9 cellular contexts compared by ENCODE assay signal in genomic region chr9:136644593-136645342, GRCh38. TPM values are rescaled to one million over a fixed set of nuclear protein-coding genes. Genes with fewer than 3 reads are reported as not detected.
DNase-seq lines count a peak whose midpoint lies in the region; ATAC-seq, FAIRE-seq and TF ChIP-seq lines count a peak whose summit lies in the region.
"Had no signal": no experiment of that assay in that cellular context is flagged by ENCODE, and none has a peak within 500 bp of the region (broad histone marks: within the 10 kb centered on the region; RNA-seq: fewer than 3 reads in every experiment).

No MANE protein-coding gene starts in this region.

- TF ChIP-seq RAD21 in H1 (IDR thresholded peaks at IDR 0.05 in 1 of 2, conservative IDR thresholded peaks at IDR 0.05 in 1 of 2; ENCODE audit: low read depth in 2 of 2, low read length in 2 of 2) = peak; percentile 84 to 89

- no peak overlapping the region for H3K4ac ChIP-seq in H1 (replicated peaks; ENCODE audit: insufficient read length, low read depth, low read length)

- WGBS in H1 (ENCODE audit: extremely low coverage in 1 of 2, insufficient coverage in 1 of 2, insufficient read length in 1 of 2, insufficient replicate concordance in 2 of 2, low coverage in 1 of 2, low lambda C conversion rate in 2 of 2, missing lambda C conversion rate in 1 of 2), 2 experiments = 30% methylated on average over 23 of the region's 30 CpGs; no CpG with 5 or more reads in 1 of the 2 experiments

- H3K4me1 ChIP-seq in MM.1S (ENCODE audit: low read length) = no peaks in the 10 kb centered on the region
- H3K4me1 ChIP-seq in H1 (replicated peaks in 1 of 4; ENCODE audit: control insufficient read depth in 3 of 4, insufficient read depth in 4 of 4, low read length in 3 of 4) = peaks cover 0 to 10% (median 3%) of the 10 kb centered on the region in 4 experiments; a peak in 4 of 7 replicates

- TF ChIP-seq EP300 in H1 (IDR thresholded peaks at IDR 0.05; ENCODE audit: borderline replicate concordance in 1 of 2, low read depth in 2 of 2, low read length in 2 of 2) = no peak

- no peak overlapping the region for H3K9ac ChIP-seq in MM.1S (ENCODE audit: low read length)
- no peak overlapping the region for H3K9ac ChIP-seq in H1 (replicated peaks in 1 of 4; ENCODE audit: extremely low read depth in 1 of 4, low read depth in 3 of 4, low read length in 3 of 4)

- peak; percentile 99 for ATAC-seq in activated CD8-positive, alpha-beta T cell treated with anti-CD3 and anti-CD28 coated beads for 36 hours
- ATAC-seq in GM19035 (IDR thresholded peaks at IDR 0.05; ENCODE audit: unreplicated experiment) = no peak
- no peak for ATAC-seq in GM19452 (IDR thresholded peaks at IDR 0.05; ENCODE audit: unreplicated experiment)

- peak overlapping the region; percentile 68; the same call in 1 of the 2 replicates for H2BK12ac ChIP-seq in H1 (ENCODE audit: low read depth, low read length)

- TF ChIP-seq CTCF in GM12873 (IDR thresholded peaks at IDR 0.05; ENCODE audit: insufficient read depth, low read depth, low read length, missing control alignments) (peak; percentile 87), MM.1S (IDR thresholded peaks at IDR 0.05; ENCODE audit: low read length) (peak; percentile 79), H1 (IDR thresholded peaks at IDR 0.05; ENCODE audit: control extremely low read depth in 1 of 3, insufficient read depth in 1 of 3, low read depth in 1 of 3, low read length in 3 of 3) (peak; percentile 82 to 95 (median 88))
- peak; percentile 97 for TF ChIP-seq CTCF in activated CD8-positive, alpha-beta T cell treated with anti-CD3 and anti-CD28 coated beads for 36 hours (IDR thresholded peaks at IDR 0.05)

- H3K4me1 Mint-ChIP-seq in activated CD8-positive, alpha-beta T cell treated with anti-CD3 and anti-CD28 coated beads for 36 hours (ENCODE audit: low read depth) = no peaks in the 10 kb centered on the region

- H3K79me2 ChIP-seq in MM.1S (ENCODE audit: low read length) = no peaks in the 10 kb centered on the region
- H3K79me2 ChIP-seq in H1 (ENCODE audit: control insufficient read depth in 1 of 2, insufficient read depth in 2 of 2, low read length in 2 of 2) = no peaks in the 10 kb centered on the region

- H3K4me3 Mint-ChIP-seq in activated CD8-positive, alpha-beta T cell treated with anti-CD3 and anti-CD28 coated beads for 36 hours = no peak overlapping the region

- H2BK5ac ChIP-seq in H1 (ENCODE audit: low read depth, low read length) = no peak overlapping the region

- FAIRE-seq in H1 (lab: Jason Lieb, UNC) = no peak
- FAIRE-seq: endometrium had no signal

- H3F3A ChIP-seq in MM.1S (ENCODE audit: insufficient read depth, low read length) = no peaks in the 10 kb centered on the region

- peak overlapping the region; percentile 25 for H3K56ac ChIP-seq in H1 (replicated peaks; ENCODE audit: insufficient read length, low read depth, low read length)

- no peaks in the 10 kb centered on the region for H3K36me3 ChIP-seq in MM.1S (replicated peaks; ENCODE audit: insufficient read depth, low read length)
- H3K36me3 ChIP-seq in H1 (ENCODE audit: control insufficient read depth in 2 of 4, insufficient read depth in 4 of 4, low read length in 3 of 4) = no peaks in the 10 kb centered on the region

- peak; percentile 60 for DNase-seq in MM.1S
- DNase-seq in activated CD8-positive, alpha-beta T cell treated with anti-CD3 and anti-CD28 coated beads for 36 hours = peak; percentile 84
- DNase-seq in H1 (ENCODE audit: low read depth in 1 of 2, low spot score in 2 of 2) = peak in 1 of 2 experiments; percentile 93
- DNase-seq in myocyte (ENCODE audit: low read depth) = peak; percentile 36
- DNase-seq in stimulated activated CD8-positive, alpha-beta memory T cell treated with anti-CD3 and anti-CD28 coated beads, Interleukin-7, amount 100 ng/mL, for 4 hours (ENCODE audit: low read depth in 2 of 2) = peak; percentile 51 to 66

- H2AFZ ChIP-seq in MM.1S (ENCODE audit: low read length) (no peak overlapping the region), H1 (ENCODE audit: low read length) (no peak overlapping the region; the same call in 1 of the 2 replicates)

- no peak overlapping the region for H3K14ac ChIP-seq in H1 (ENCODE audit: insufficient read length)

- H3K4me2 ChIP-seq in MM.1S (ENCODE audit: low read depth, low read length) (peak overlapping the region; percentile 28; the same call in 1 of the 2 replicates), H1 (ENCODE audit: insufficient read depth in 1 of 2, low read depth in 2 of 2, low read length in 2 of 2) (peak overlapping the region in 1 of 2 experiments; percentile 66; a peak in 2 of 4 replicates)

- POLR2A ChIA-PET in activated CD8-positive, alpha-beta T cell treated with anti-CD3 and anti-CD28 coated beads for 36 hours (lab: Charles Lee) = interaction anchor here (0.9 kb wide), 1 partner anchor 83 kb away, joined by 4 read pairs; no protein-coding TSS in a partner anchor
- POLR2A ChIA-PET in H1 (lab: Charles Lee; ENCODE audit: partially characterized antibody) = interaction anchor here (0.8 kb wide), 1 partner anchor 83 kb away, joined by 3 read pairs; no protein-coding TSS in a partner anchor

- H3K9me3 Mint-ChIP-seq in activated CD8-positive, alpha-beta T cell treated with anti-CD3 and anti-CD28 coated beads for 36 hours = no peaks in the 10 kb centered on the region

- no peak overlapping the region for H3K23ac ChIP-seq in H1 (ENCODE audit: insufficient read length)

- H4K20me1 ChIP-seq in MM.1S (ENCODE audit: insufficient read depth, low read length) = no peaks in the 10 kb centered on the region
- no peaks in the 10 kb centered on the region for H4K20me1 ChIP-seq in H1 (replicated peaks in 1 of 2; ENCODE audit: control insufficient read depth in 1 of 2, insufficient read depth in 2 of 2, low read length in 2 of 2)

- H3K9me2 ChIP-seq in MM.1S (replicated peaks; ENCODE audit: insufficient read depth, low read length) = no peaks in the 10 kb centered on the region

- CTCF ChIA-PET in activated CD8-positive, alpha-beta T cell treated with anti-CD3 and anti-CD28 coated beads for 36 hours (lab: Charles Lee) = interaction anchor here (0.7 to 3.5 kb wide), 6 partner anchors 10 to 161 kb away, joined by 3 to 16 read pairs (median 4); no protein-coding TSS in a partner anchor
- CTCF ChIA-PET in H1 (lab: Charles Lee; ENCODE audit: partially characterized antibody) = interaction anchor here (0.7 to 16.1 kb wide), 33 partner anchors 9 to 207 kb away, joined by 3 to 237 read pairs (median 4); partner anchors contain the start of gene EGFL7

- no peak overlapping the region; the same call in 1 of the 2 replicates for H2AK5ac ChIP-seq in H1 (ENCODE audit: low read depth, low read length)

- no peaks in the 10 kb centered on the region for H3K36me3 Mint-ChIP-seq in activated CD8-positive, alpha-beta T cell treated with anti-CD3 and anti-CD28 coated beads for 36 hours (ENCODE audit: low read depth)

- no peaks in the 10 kb centered on the region for H3K23me2 ChIP-seq in H1 (ENCODE audit: low read depth, low read length)

- H4K5ac ChIP-seq in H1 (ENCODE audit: insufficient read length, low read depth, low read length) = no peak overlapping the region

- peak overlapping the region; percentile 97 for H2BK15ac ChIP-seq in H1 (ENCODE audit: low read length)

- no peak overlapping the region for H2BK20ac ChIP-seq in H1 (ENCODE audit: low read length)

- H4K91ac ChIP-seq in H1 (replicated peaks; ENCODE audit: insufficient read length, low read length) = peak overlapping the region; percentile 81

- peaks cover 98% of the 10 kb centered on the region for H3K27me3 ChIP-seq in MM.1S (replicated peaks; ENCODE audit: insufficient read depth, low read length)
- H3K27me3 ChIP-seq in H1 (replicated peaks in 1 of 4; ENCODE audit: control insufficient read depth in 3 of 4, extremely low read depth in 1 of 4, insufficient read depth in 3 of 4, low read length in 3 of 4) = peaks cover 0 to 6% (median 0%) of the 10 kb centered on the region in 4 experiments; a peak in 1 of 7 replicates

- no peaks in the 10 kb centered on the region for H3K79me1 ChIP-seq in H1 (ENCODE audit: low read depth, low read length)

- no peak overlapping the region for H3K4me3 ChIP-seq in MM.1S (ENCODE audit: low read length)
- H3K4me3 ChIP-seq in H1 (ENCODE audit: extremely low read depth in 1 of 4, insufficient read depth in 2 of 4, low read depth in 3 of 4, low read length in 4 of 4) = peak overlapping the region in 2 of 4 experiments; percentile 10 to 45; a peak in 1 of 8 replicates

- H3K27ac ChIP-seq in MM.1S (ENCODE audit: low read length) (no peak overlapping the region), H1 (ENCODE audit: low read depth, low read length) (no peak overlapping the region)

- H2BK120ac ChIP-seq in H1 (replicated peaks; ENCODE audit: low read depth, low read length) = no peak overlapping the region

- intact Hi-C loops in activated CD8-positive, alpha-beta T cell treated with anti-CD3 and anti-CD28 coated beads for 36 hours (cut with micrococcal nuclease) = no loop called here

- peaks cover 19% of the 10 kb centered on the region for H3K27me3 Mint-ChIP-seq in activated CD8-positive, alpha-beta T cell treated with anti-CD3 and anti-CD28 coated beads for 36 hours

- no peaks in the 10 kb centered on the region for H3K9me3 ChIP-seq in MM.1S (replicated peaks; ENCODE audit: insufficient read depth, low read length)
- no peaks in the 10 kb centered on the region for H3K9me3 ChIP-seq in H1 (ENCODE audit: insufficient read depth in 2 of 2, low read depth in 1 of 2, low read length in 1 of 2)

- TF ChIP-seq POLR2A in H1 (IDR thresholded peaks at IDR 0.05; ENCODE audit: control extremely low read depth in 1 of 2, low read depth in 2 of 2, low read length in 2 of 2) = no peak

- H3K18ac ChIP-seq in H1 (ENCODE audit: extremely low read depth, low read length) = no peak overlapping the region

- H4K8ac ChIP-seq in H1 (ENCODE audit: extremely low read depth, insufficient read depth, low read length) = peak overlapping the region; percentile 95

- H3K27ac Mint-ChIP-seq in activated CD8-positive, alpha-beta T cell treated with anti-CD3 and anti-CD28 coated beads for 36 hours = no peak overlapping the region

RNA-seq across cellular contexts. Expression of gene EGFL7, which starts 17.9 kb away (rescaled TPM):
- 1 to 10 TPM; 1.1 to 1.6 TPM for total RNA-seq in activated CD8-positive, alpha-beta T cell treated with anti-CD3 and anti-CD28 coated beads for 36 hours
- 37.8 and 39.8 TPM in 2 replicates for total RNA-seq in H1 (2021; fragmentation: NEBNext Ultra II Directional; extraction: Animal tissue kit (Norgen Biotek cat#: 25700))
- polyA plus RNA-seq in H1 (2011; rRNA removed) = 53.4 and 82.5 TPM in 2 replicates
- 63.0 TPM for polyA plus RNA-seq in H1 (2011; cell fraction: cytosol; rRNA removed)
- 82.5 TPM for polyA plus RNA-seq in H1 (2011; cell fraction: nucleus; rRNA removed)
- 17.3 to 46.4 TPM (median 40.7 TPM) in 4 replicates for polyA plus RNA-seq in H1 (2012, experiment 1 of 2)
- 43.2 TPM for polyA plus RNA-seq in H1 (2012, experiment 2 of 2)
- polyA plus RNA-seq in H1 (2013, experiment 1 of 2) = 66.8 TPM
- polyA plus RNA-seq in H1 (2013, experiment 2 of 2) = 68.8 TPM
- 7.2 and 9.3 TPM in 2 replicates for polyA minus RNA-seq in H1 (2011; rRNA and poly(A)+ RNA removed)
- polyA minus RNA-seq in H1 (2011; cell fraction: cytosol; rRNA and poly(A)+ RNA removed) = 30.7 TPM
- 12.8 TPM for polyA minus RNA-seq in H1 (2011; cell fraction: nucleus; rRNA and poly(A)+ RNA removed)
- total RNA-seq in myocyte = 6.0 and 7.0 TPM in 2 replicates
- polyA plus RNA-seq in myocyte (2012) = 4.5 TPM

RNA-seq across cellular contexts. Expression of gene AGPAT2, which starts 42.5 kb away (rescaled TPM):
- 10 to 100 TPM; 11.3 to 11.8 TPM for total RNA-seq in activated CD8-positive, alpha-beta T cell treated with anti-CD3 and anti-CD28 coated beads for 36 hours
- total RNA-seq in H1 (2021; fragmentation: NEBNext Ultra II Directional; extraction: Animal tissue kit (Norgen Biotek cat#: 25700)) = 30.5 and 31.6 TPM in 2 replicates
- 37.6 and 52.1 TPM in 2 replicates for polyA plus RNA-seq in H1 (2011; rRNA removed)
- 36.0 TPM for polyA plus RNA-seq in H1 (2011; cell fraction: cytosol; rRNA removed)
- 44.9 TPM for polyA plus RNA-seq in H1 (2011; cell fraction: nucleus; rRNA removed)
- polyA plus RNA-seq in H1 (2012, experiment 1 of 2) = 16.4 to 27.5 TPM (median 25.2 TPM) in 4 replicates
- polyA plus RNA-seq in H1 (2012, experiment 2 of 2) = 26.0 TPM
- 32.4 TPM for polyA plus RNA-seq in H1 (2013, experiment 1 of 2)
- 37.1 TPM for polyA plus RNA-seq in H1 (2013, experiment 2 of 2)
- polyA minus RNA-seq in H1 (2011; rRNA and poly(A)+ RNA removed) = 9.3 and 15.5 TPM in 2 replicates
- 19.5 TPM for polyA minus RNA-seq in H1 (2011; cell fraction: cytosol; rRNA and poly(A)+ RNA removed)
- 12.9 TPM for polyA minus RNA-seq in H1 (2011; cell fraction: nucleus; rRNA and poly(A)+ RNA removed)
- total RNA-seq in myocyte = 21.3 and 35.5 TPM in 2 replicates
- 37.0 TPM for polyA plus RNA-seq in myocyte (2012)
